8 cellular contexts compared by ENCODE assay signal in genomic region chr11:77819921-77820564, GRCh38. TPM values are rescaled to one million over a fixed set of nuclear protein-coding genes. Genes with fewer than 3 reads are reported as not detected.
DNase-seq lines count a peak whose midpoint lies in the region; ATAC-seq and TF ChIP-seq lines count a peak whose summit lies in the region.

No MANE protein-coding gene starts in this region.

- no peak overlapping the region for H2AK5ac ChIP-seq in H9 (ENCODE audit: insufficient read length, low read length)

- TF ChIP-seq POLR2A in GM10847 (IDR thresholded peaks at IDR 0.05; ENCODE audit: extremely low read depth, insufficient read length), result peak; percentile 4

- peaks cover 24% of the 10 kb centered on the region for H3K79me2 ChIP-seq in H9 (ENCODE audit: insufficient read depth, low read length)

- H2BK12ac ChIP-seq in H9 (ENCODE audit: insufficient read length, low read depth, low read length), result no peak overlapping the region

- no peak overlapping the region for H4K8ac ChIP-seq in H9 (replicated peaks; ENCODE audit: insufficient read length, low read depth, low read length)

- no peak for TF ChIP-seq CTCF in H9 (conservative IDR thresholded peaks at IDR 0.05)

- H3K4ac ChIP-seq in H9 (ENCODE audit: low read depth, low read length), result peak overlapping the region; percentile 65; the same call in 1 of the 2 replicates

- POLR2A ChIA-PET in activated CD4-positive, alpha-beta T cell treated with anti-CD3 and anti-CD28 coated beads for 36 hours (lab: Charles Lee), result interaction anchor here (1.4 to 2.5 kb wide), 2 partner anchors 31 to 175 kb away, joined by 3 to 8 read pairs; partner anchors contain the start of gene INTS4

- H3K79me1 ChIP-seq in H9 (ENCODE audit: insufficient read depth, low read depth, low read length, poor library complexity, severe bottlenecking), result no peaks in the 10 kb centered on the region

- peak overlapping the region; percentile 25 for H2BK5ac ChIP-seq in H9 (ENCODE audit: insufficient read length, low read length)

- H3K4me1 ChIP-seq in H9 (ENCODE audit: insufficient read depth, low read length), result no peaks in the 10 kb centered on the region
- peaks cover 6% of the 10 kb centered on the region for H3K4me1 ChIP-seq in ectodermal cell (ENCODE audit: control insufficient read depth, insufficient read depth, low read length)

- peak overlapping the region; percentile 96 for H3K18ac ChIP-seq in H9 (ENCODE audit: insufficient read length, low read depth, low read length)

- ATAC-seq in activated CD4-positive, alpha-beta T cell treated with anti-CD3 and anti-CD28 coated beads for 36 hours, result peak; percentile 5
- ATAC-seq in memory B cell (ENCODE audit: low read depth), result peak; percentile 3

- CTCF ChIA-PET in activated CD4-positive, alpha-beta T cell treated with anti-CD3 and anti-CD28 coated beads for 36 hours (lab: Charles Lee), result interaction anchor here (0.6 to 1.7 kb wide), 4 partner anchors 20 to 1264 kb away, joined by 3 to 10 read pairs (median 3); partner anchors contain the start of gene INTS4

- intact Hi-C loops in activated CD4-positive, alpha-beta T cell treated with anti-CD3 and anti-CD28 coated beads for 36 hours (cut with DNase I, micrococcal nuclease), result loop anchor here (1.0 to 5.0 kb wide), 10 partner anchors 174 to 1439 kb away; partner anchors contain the start of genes ALG8 (in 2 of the 2), CLNS1A (in 2 of the 2), INTS4 (in 2 of the 2) and GAB2 (in 1 of the 2)

- no peaks in the 10 kb centered on the region for H3K9me3 ChIP-seq in H9 (ENCODE audit: control insufficient read depth, low read depth, low read length)
- peaks cover 11% of the 10 kb centered on the region for H3K9me3 ChIP-seq in MG63
- H3K9me3 ChIP-seq in ectodermal cell (ENCODE audit: control insufficient read depth, low read length), result no peaks in the 10 kb centered on the region

- DNase-seq in H9, result peak; percentile 77
- peak; percentile 53 for DNase-seq in MG63
- DNase-seq in activated CD4-positive, alpha-beta T cell treated with anti-CD3 and anti-CD28 coated beads for 36 hours, result peak; percentile 58
- no peak for DNase-seq in memory B cell (ENCODE audit: low spot score in 2 of 2)
- peak; percentile 17 for DNase-seq in stimulated activated CD8-positive, alpha-beta memory T cell treated with anti-CD3 and anti-CD28 coated beads, Interleukin-2, amount 100 ng/mL, for 48 hours (ENCODE audit: low read depth in 2 of 2)
- DNase-seq in GDM1 (lab: John Stamatoyannopoulos, UW), result no peak

- peaks cover 5% of the 10 kb centered on the region for H3K23me2 ChIP-seq in H9 (ENCODE audit: insufficient read length, low read depth, low read length, poor library complexity, severe bottlenecking)

- peak overlapping the region; percentile 98 for H3K14ac ChIP-seq in H9 (ENCODE audit: insufficient read depth, low read length)

- H3K36me3 ChIP-seq in MG63 (peaks cover 2% of the 10 kb centered on the region; the same call in 1 of the 2 replicates), ectodermal cell (ENCODE audit: control insufficient read depth, insufficient read depth, low read length) (peaks cover 2% of the 10 kb centered on the region)

- H2BK120ac ChIP-seq in H9 (ENCODE audit: low read depth, low read length, poor library complexity, severe bottlenecking), result peak overlapping the region; percentile 40

- H3K4me2 ChIP-seq in H9 (ENCODE audit: insufficient read depth, insufficient read length, low read length), result peak overlapping the region; percentile 80

- peaks cover 8 to 18% of the 10 kb centered on the region in 2 experiments for H3K4me1 Mint-ChIP-seq in H9
- H3K4me1 Mint-ChIP-seq in activated CD4-positive, alpha-beta T cell treated with anti-CD3 and anti-CD28 coated beads for 36 hours, result peaks cover 39% of the 10 kb centered on the region
- peaks cover 31% of the 10 kb centered on the region for H3K4me1 Mint-ChIP-seq in memory B cell

- H3K27ac ChIP-seq in H9 (ENCODE audit: insufficient read length, low read depth, low read length) (peak overlapping the region; percentile 55), ectodermal cell (ENCODE audit: insufficient read depth, low read depth, low read length, poor library complexity, severe bottlenecking) (peak overlapping the region; percentile 90)

- no peaks in the 10 kb centered on the region for H4K20me1 ChIP-seq in H9 (ENCODE audit: control insufficient read depth, insufficient read depth, insufficient read length)

- no peaks in the 10 kb centered on the region for H3K27me3 ChIP-seq in H9 (ENCODE audit: insufficient read depth, low read length)
- no peaks in the 10 kb centered on the region for H3K27me3 ChIP-seq in MG63
- H3K27me3 ChIP-seq in ectodermal cell (ENCODE audit: control insufficient read depth, insufficient read depth, low read length, poor library complexity, severe bottlenecking), result no peaks in the 10 kb centered on the region

- H3K23ac ChIP-seq in H9 (ENCODE audit: insufficient read length, low read depth, low read length), result no peak overlapping the region

- no peak overlapping the region for H2BK20ac ChIP-seq in H9 (ENCODE audit: low read depth, low read length, poor library complexity, severe bottlenecking)

- no peaks in the 10 kb centered on the region; the same call in 1 of the 2 replicates for H3K27me3 Mint-ChIP-seq in H9 (ENCODE audit: low read depth)
- H3K27me3 Mint-ChIP-seq in activated CD4-positive, alpha-beta T cell treated with anti-CD3 and anti-CD28 coated beads for 36 hours, result no peaks in the 10 kb centered on the region
- H3K27me3 Mint-ChIP-seq in memory B cell, result no peaks in the 10 kb centered on the region

- H3K4me3 ChIP-seq in MG63 (peak overlapping the region; percentile 95), ectodermal cell (ENCODE audit: insufficient read depth, low read depth, low read length) (peak overlapping the region; percentile 99)

- H4K91ac ChIP-seq in H9 (ENCODE audit: insufficient read length, low read depth, low read length), result peak overlapping the region; percentile 94

- H3T11ph ChIP-seq in H9 (ENCODE audit: low read length), result no peak overlapping the region

- no CpG with 5 or more reads among the region's 55 CpGs for WGBS in H9 (ENCODE audit: extremely low coverage, insufficient read length, low lambda C conversion rate)
- WGBS in ectodermal cell, 2 experiments, result 0 to 1% methylated on average over 55 of the region's 55 CpGs

- H2AFZ ChIP-seq in H9 (ENCODE audit: low read length), result no peak overlapping the region

- H3K27ac Mint-ChIP-seq in H9 (peak overlapping the region; percentile 94 to 99 (median 99)), memory B cell (peak overlapping the region; percentile 92)
- H3K27ac Mint-ChIP-seq in activated CD4-positive, alpha-beta T cell treated with anti-CD3 and anti-CD28 coated beads for 36 hours, result peak overlapping the region; percentile 98

- no peak overlapping the region for H4K5ac ChIP-seq in H9 (ENCODE audit: insufficient read length, low read depth, low read length)

- H3K9me3 Mint-ChIP-seq in H9, result peaks cover 0 to 9% of the 10 kb centered on the region in 2 experiments; a peak in 3 of 5 replicates
- H3K9me3 Mint-ChIP-seq in activated CD4-positive, alpha-beta T cell treated with anti-CD3 and anti-CD28 coated beads for 36 hours (ENCODE audit: low read depth), result no peaks in the 10 kb centered on the region
- no peaks in the 10 kb centered on the region for H3K9me3 Mint-ChIP-seq in memory B cell

- H3K56ac ChIP-seq in H9 (ENCODE audit: insufficient read length, low read depth, low read length), result no peak overlapping the region

- H3K9ac ChIP-seq in H9 (ENCODE audit: extremely low read depth, insufficient read length, low read length), result peak overlapping the region; percentile 94

- H2BK15ac ChIP-seq in H9 (ENCODE audit: low read depth, low read length), result no peak overlapping the region

- peaks cover 4 to 14% (median 11%) of the 10 kb centered on the region in 3 experiments for H3K36me3 Mint-ChIP-seq in H9 (ENCODE audit: insufficient read depth in 1 of 3, low read depth in 3 of 3)
- H3K36me3 Mint-ChIP-seq in activated CD4-positive, alpha-beta T cell treated with anti-CD3 and anti-CD28 coated beads for 36 hours (ENCODE audit: low read depth), result peaks cover 2% of the 10 kb centered on the region
- H3K36me3 Mint-ChIP-seq in memory B cell, result peaks cover 3% of the 10 kb centered on the region

- peak overlapping the region; percentile 93 to 99 for H3K4me3 Mint-ChIP-seq in H9
- peak overlapping the region; percentile 97 for H3K4me3 Mint-ChIP-seq in activated CD4-positive, alpha-beta T cell treated with anti-CD3 and anti-CD28 coated beads for 36 hours
- H3K4me3 Mint-ChIP-seq in memory B cell, result peak overlapping the region; percentile 100

RNA-seq across cellular contexts. Expression of gene RSF1, which starts 0.5 kb away (rescaled TPM):
- total RNA-seq in H9 (2021), result 69.6 and 82.6 TPM in 2 replicates
- total RNA-seq in MG63 (2014; rRNA removed; shearing (Covaris generic); ENCODE audit: low replicate concordance), result 7.3 and 37.4 TPM in 2 replicates
- 10 to 100 TPM; 49.9 to 59.2 TPM for total RNA-seq in activated CD4-positive, alpha-beta T cell treated with anti-CD3 and anti-CD28 coated beads for 36 hours
- 92.2 TPM for polyA plus RNA-seq in ectodermal cell (2013, experiment 1 of 4)
- 87.5 TPM for polyA plus RNA-seq in ectodermal cell (2013, experiment 2 of 4)
- polyA plus RNA-seq in ectodermal cell (2013, experiment 3 of 4), result 65.2 TPM
- polyA plus RNA-seq in ectodermal cell (2013, experiment 4 of 4), result 74.9 TPM

RNA-seq across cellular contexts. Expression of gene AAMDC, which starts 0.9 kb away (rescaled TPM):
- total RNA-seq in H9 (2021), result 20.7 and 22.3 TPM in 2 replicates
- 21.1 and 21.4 TPM in 2 replicates for total RNA-seq in MG63 (2014; rRNA removed; shearing (Covaris generic); ENCODE audit: low replicate concordance)
- total RNA-seq in activated CD4-positive, alpha-beta T cell treated with anti-CD3 and anti-CD28 coated beads for 36 hours, result 1 to 10 TPM; 4.8 to 5.3 TPM
- 29.7 TPM for polyA plus RNA-seq in ectodermal cell (2013, experiment 1 of 4)
- polyA plus RNA-seq in ectodermal cell (2013, experiment 2 of 4), result 36.5 TPM
- polyA plus RNA-seq in ectodermal cell (2013, experiment 3 of 4), result 26.3 TPM
- polyA plus RNA-seq in ectodermal cell (2013, experiment 4 of 4), result 30.3 TPM

Comparison
In these comparisons a context has a peak if more than half of its experiments do, and no peak if none do; other contexts are left out.
1. DNase-seq: peak in H9 (single experiment), MG63 (single experiment), activated CD4-positive, alpha-beta T cell treated with anti-CD3 and anti-CD28 coated beads for 36 hours (single experiment) and stimulated activated CD8-positive, alpha-beta memory T cell treated with anti-CD3 and anti-CD28 coated beads, Interleukin-2, amount 100 ng/mL, for 48 hours (2 of 2); none in memory B cell (0 of 2) and GDM1 (single experiment).
2. Peak in every context shown above with its lines, with median percentiles within 50 percentile points of each other: H3K27ac Mint-ChIP-seq and H3K4me3 Mint-ChIP-seq.